Comparison of ENCODE assay signal across 16 cellular contexts in genomic region chr19:50327013-50327412, GRCh38. TPM values are rescaled to one million over a fixed set of nuclear protein-coding genes. Genes with fewer than 3 reads are reported as not detected.
DNase-seq lines count a peak whose midpoint lies in the region; ATAC-seq and TF ChIP-seq lines count a peak whose summit lies in the region.
"Had no signal": no experiment of that assay in that cellular context is flagged by ENCODE, and none has a peak within 500 bp of the region (broad histone marks: within the 10 kb centered on the region; RNA-seq: fewer than 3 reads in every experiment).

No MANE protein-coding gene starts in this region.

- H3K4me3 ChIP-seq in OCI-LY7 (ENCODE audit: low read depth, low read length, poor library complexity, severe bottlenecking): peak overlapping the region; percentile 74
- H3K4me3 ChIP-seq in endodermal cell (ENCODE audit: low read length): no peak overlapping the region
- no peak overlapping the region for H3K4me3 ChIP-seq in body of pancreas
- H3K4me3 ChIP-seq: vagina had no signal

- peaks cover 17% of the 10 kb centered on the region for H3K27me3 ChIP-seq in endodermal cell (ENCODE audit: control insufficient read depth, insufficient read depth, low read length, poor library complexity, severe bottlenecking)
- no peaks in the 10 kb centered on the region for H3K27me3 ChIP-seq in body of pancreas
- H3K27me3 ChIP-seq: pancreas, vagina had no signal

- no peak overlapping the region for H3K27ac Mint-ChIP-seq in activated T-cell treated with anti-CD3 and anti-CD28 coated beads, Interleukin-2, amount 50 U/mL, for 24 hours
- H3K27ac Mint-ChIP-seq in endodermal cell (no peak overlapping the region), progenitor cell of endocrine pancreas (peak overlapping the region; percentile 12)

- 38 to 68% methylated on average over 2 to 3 of the region's 4 CpGs for WGBS in endodermal cell (ENCODE audit: insufficient coverage in 1 of 2, insufficient read length in 1 of 2), 2 experiments
- 51% methylated on average over 3 to 4 of the region's 4 CpGs for WGBS in body of pancreas, 2 donors

- peaks cover 37% of the 10 kb centered on the region for H3K4me1 ChIP-seq in OCI-LY7 (ENCODE audit: insufficient read depth, low read length, poor library complexity, severe bottlenecking)
- H3K4me1 ChIP-seq in endodermal cell (ENCODE audit: control insufficient read depth, insufficient read depth, low read length): no peaks in the 10 kb centered on the region
- peaks cover 59% of the 10 kb centered on the region for H3K4me1 ChIP-seq in body of pancreas

- no peak for ATAC-seq in body of pancreas
- ATAC-seq: lower lobe of right lung, pancreas had no signal

- H3K27me3 Mint-ChIP-seq in activated T-cell treated with anti-CD3 and anti-CD28 coated beads, Interleukin-2, amount 50 U/mL, for 24 hours: peaks cover 64% of the 10 kb centered on the region
- H3K27me3 Mint-ChIP-seq in endodermal cell (ENCODE audit: insufficient read depth) (peaks cover 56% of the 10 kb centered on the region), progenitor cell of endocrine pancreas (peaks cover 32% of the 10 kb centered on the region)

- no TSS peak for BruUV-seq in OCI-LY7 (replicated peaks; lab: Mats Ljungman, UMichigan)

- peaks cover 14% of the 10 kb centered on the region for H4K20me1 ChIP-seq in OCI-LY7 (ENCODE audit: insufficient read depth, low read length)

- H3K9ac ChIP-seq in endodermal cell (ENCODE audit: extremely low read depth, low read length, poor library complexity, severe bottlenecking): no peak overlapping the region

- no peak overlapping the region for H2AFZ ChIP-seq in OCI-LY7 (ENCODE audit: low read length)

- peaks cover 42% of the 10 kb centered on the region for H3K4me1 Mint-ChIP-seq in activated T-cell treated with anti-CD3 and anti-CD28 coated beads, Interleukin-2, amount 50 U/mL, for 24 hours (ENCODE audit: low read depth)
- H3K4me1 Mint-ChIP-seq in endodermal cell (peaks cover 33% of the 10 kb centered on the region), progenitor cell of endocrine pancreas (ENCODE audit: low read depth) (peaks cover 37% of the 10 kb centered on the region)

- H3K9me3 Mint-ChIP-seq in activated T-cell treated with anti-CD3 and anti-CD28 coated beads, Interleukin-2, amount 50 U/mL, for 24 hours: peaks cover 5% of the 10 kb centered on the region
- H3K9me3 Mint-ChIP-seq in endodermal cell (peaks cover 13% of the 10 kb centered on the region), progenitor cell of endocrine pancreas (ENCODE audit: low read depth) (peaks cover 4% of the 10 kb centered on the region)

- POLR2A ChIA-PET in OCI-LY7 (lab: Charles Lee): no interaction called here

- H3K27ac ChIP-seq in OCI-LY7 (ENCODE audit: low read depth, low read length, poor library complexity, severe bottlenecking): no peak overlapping the region
- no peak overlapping the region for H3K27ac ChIP-seq in endodermal cell (ENCODE audit: low read depth, low read length)
- H3K27ac ChIP-seq in body of pancreas: no peak overlapping the region
- H3K27ac ChIP-seq: lower lobe of right lung, pancreas, vagina, VCaP had no signal

- H3K36me3 ChIP-seq in OCI-LY7 (ENCODE audit: insufficient read depth, low read length): peaks cover 17% of the 10 kb centered on the region; the same call in 1 of the 2 replicates
- no peaks in the 10 kb centered on the region for H3K36me3 ChIP-seq in endodermal cell (ENCODE audit: control insufficient read depth, insufficient read depth, low read length)
- H3K36me3 ChIP-seq in body of pancreas (replicated peaks in 1 of 2; ENCODE audit: insufficient read depth in 1 of 2, low read depth in 2 of 2): no peaks in the 10 kb centered on the region
- H3K36me3 ChIP-seq: lower lobe of right lung, pancreas, vagina had no signal

- H3K4me2 ChIP-seq in OCI-LY7 (ENCODE audit: low read length): peak overlapping the region; percentile 81

- H3K9me2 ChIP-seq in OCI-LY7 (ENCODE audit: insufficient read depth, low read length): no peaks in the 10 kb centered on the region

- peak overlapping the region; percentile 66 for H3K4me3 Mint-ChIP-seq in activated T-cell treated with anti-CD3 and anti-CD28 coated beads, Interleukin-2, amount 50 U/mL, for 24 hours
- H3K4me3 Mint-ChIP-seq in endodermal cell: peak overlapping the region; percentile 44
- H3K4me3 Mint-ChIP-seq in progenitor cell of endocrine pancreas (ENCODE audit: low read depth): peak overlapping the region; percentile 49

- peaks cover 26% of the 10 kb centered on the region for H3K79me2 ChIP-seq in OCI-LY7 (ENCODE audit: insufficient read depth, low read depth, low read length)

- no peaks in the 10 kb centered on the region for H3K9me3 ChIP-seq in OCI-LY7 (ENCODE audit: low read length)
- H3K9me3 ChIP-seq in endodermal cell (ENCODE audit: control insufficient read depth, low read length): no peaks in the 10 kb centered on the region
- no peaks in the 10 kb centered on the region for H3K9me3 ChIP-seq in body of pancreas
- H3K9me3 ChIP-seq: lower lobe of right lung, pancreas, vagina had no signal

- TF ChIP-seq POLR2A in body of pancreas (IDR thresholded peaks at IDR 0.05): no peak

- CTCF ChIA-PET in OCI-LY7 (lab: Charles Lee; ENCODE audit: unreplicated experiment): no interaction called here

- peaks cover 5% of the 10 kb centered on the region for H3K36me3 Mint-ChIP-seq in activated T-cell treated with anti-CD3 and anti-CD28 coated beads, Interleukin-2, amount 50 U/mL, for 24 hours (ENCODE audit: low read depth)
- H3K36me3 Mint-ChIP-seq in endodermal cell (ENCODE audit: low read depth) (peaks cover 7% of the 10 kb centered on the region), progenitor cell of endocrine pancreas (ENCODE audit: insufficient read depth) (peaks cover 1% of the 10 kb centered on the region)

- no peak for DNase-seq in activated T-cell treated with anti-CD3 and anti-CD28 coated beads, Interleukin-2, amount 50 U/mL, for 24 hours
- DNase-seq in activated T-cell treated with anti-CD3 and anti-CD28 coated beads for 4 hours: no peak
- no peak for DNase-seq in OCI-LY7 (ENCODE audit: low spot score)
- no peak for DNase-seq in endodermal cell
- DNase-seq in progenitor cell of endocrine pancreas (ENCODE audit: low spot score, unreplicated experiment): no peak
- no peak for DNase-seq in NCI-H128 (lab: John Stamatoyannopoulos, UW; ENCODE audit: unreplicated experiment)
- no peak for DNase-seq in COR-L47 (lab: John Stamatoyannopoulos, UW)
- DNase-seq in body of pancreas: no peak
- DNase-seq: caudate nucleus, DMS153, hippocampal formation, lower lobe of right lung, NCI-H2107 had no signal

- intact Hi-C loops in OCI-LY7 (cut with micrococcal nuclease; ENCODE audit: unreplicated experiment): loop anchor here (10.0 kb wide), 1 partner anchor 1278 kb away; no protein-coding TSS in a partner anchor
- intact Hi-C loops in body of pancreas (cut with DNase I): no loop called here

- no peak for TF ChIP-seq CTCF in OCI-LY7 (conservative IDR thresholded peaks at IDR 0.05; ENCODE audit: low read length)
- TF ChIP-seq CTCF in endodermal cell (conservative IDR thresholded peaks at IDR 0.05): no peak
- no peak for TF ChIP-seq CTCF in progenitor cell of endocrine pancreas (IDR thresholded peaks at IDR 0.05; ENCODE audit: unreplicated experiment)
- TF ChIP-seq CTCF in body of pancreas (IDR thresholded peaks at IDR 0.05): no peak

RNA-seq across cellular contexts. Expression of gene KCNC3, which starts 2.2 kb away (rescaled TPM):
- total RNA-seq in OCI-LY7 (2014; rRNA removed; shearing (Covaris generic)): 7.1 and 7.4 TPM in 2 replicates
- total RNA-seq in OCI-LY7 (2022): 21.7 and 23.4 TPM in 2 replicates
- total RNA-seq in endodermal cell: 10 to 100 TPM in 1 of 2 donors, 1 to 10 TPM in 1; 8.6 to 10.7 TPM
- polyA plus RNA-seq in endodermal cell (2013, experiment 1 of 2): 3.8 TPM
- 4.2 TPM for polyA plus RNA-seq in endodermal cell (2013, experiment 2 of 2)
- total RNA-seq in progenitor cell of endocrine pancreas: 19.8 and 23.6 TPM in 2 replicates
- total RNA-seq in body of pancreas: 1 to 10 TPM; 1.8 to 6.3 TPM

RNA-seq across cellular contexts. Expression of gene NAPSA, which starts 38.4 kb away (rescaled TPM):
- total RNA-seq in OCI-LY7 (2014; rRNA removed; shearing (Covaris generic)): 2.6 and 5.7 TPM in 2 replicates
- total RNA-seq in OCI-LY7 (2022): 15.7 and 30.1 TPM in 2 replicates
- 1 to 10 TPM in 1 of 2 donors, under 1 TPM in 1; 0.91 to 1.5 TPM for total RNA-seq in endodermal cell
- 0.14 TPM for polyA plus RNA-seq in endodermal cell (2013, experiment 1 of 2)
- polyA plus RNA-seq in endodermal cell (2013, experiment 2 of 2): 0.33 TPM
- 2.3 and 2.7 TPM in 2 replicates for total RNA-seq in progenitor cell of endocrine pancreas
- total RNA-seq in body of pancreas: 1 to 10 TPM; 1.8 to 2.3 TPM

RNA-seq across cellular contexts. Expression of gene NR1H2, which starts 49.2 kb away (rescaled TPM):
- 52.8 and 65.7 TPM in 2 replicates for total RNA-seq in OCI-LY7 (2014; rRNA removed; shearing (Covaris generic))
- total RNA-seq in OCI-LY7 (2022): 41.2 and 53.1 TPM in 2 replicates
- 10 to 100 TPM; 40.4 to 42.7 TPM for total RNA-seq in endodermal cell
- 21.3 TPM for polyA plus RNA-seq in endodermal cell (2013, experiment 1 of 2)
- 21.2 TPM for polyA plus RNA-seq in endodermal cell (2013, experiment 2 of 2)
- 28.3 and 29.1 TPM in 2 replicates for total RNA-seq in progenitor cell of endocrine pancreas
- total RNA-seq in body of pancreas: 10 to 100 TPM; 43.2 to 50.1 TPM

RNA-seq across cellular contexts. Expression of gene POLD1, which starts 57.1 kb away (rescaled TPM):
- total RNA-seq in OCI-LY7 (2014; rRNA removed; shearing (Covaris generic)): 147 and 233 TPM in 2 replicates
- total RNA-seq in OCI-LY7 (2022) (119 and 127 TPM in 2 replicates), endodermal cell (100 to 1,000 TPM; 106 to 127 TPM), progenitor cell of endocrine pancreas (91.4 and 99.5 TPM in 2 replicates), body of pancreas (10 to 100 TPM; 13.2 to 13.8 TPM)
- 68.6 TPM for polyA plus RNA-seq in endodermal cell (2013, experiment 1 of 2)
- polyA plus RNA-seq in endodermal cell (2013, experiment 2 of 2): 68.1 TPM
